In genomic region chr17:72164340-72164739, GRCh38 we compare ENCODE assay signal across 17 cellular contexts. TPM values are rescaled to one million over a fixed set of nuclear protein-coding genes. Genes with fewer than 3 reads are reported as not detected.
DNase-seq lines count a peak whose midpoint lies in the region; ATAC-seq and TF ChIP-seq lines count a peak whose summit lies in the region.
"Had no signal": no experiment of that assay in that cellular context is flagged by ENCODE, and none has a peak within 500 bp of the region (broad histone marks: within the 10 kb centered on the region; RNA-seq: fewer than 3 reads in every experiment).

No MANE protein-coding gene starts in this region.

- H3K36me3 ChIP-seq in tibial artery = no peaks in the 10 kb centered on the region

- no peak overlapping the region for H3K4me3 ChIP-seq in tibial artery

- H3K27ac ChIP-seq in tibial artery = no peak overlapping the region
- H3K27ac ChIP-seq: C4-2B had no signal

- DNase-seq in Right ventricle myocardium inferior (ENCODE audit: missing footprints) (no peak), cardiac septum (ENCODE audit: low spot score) (no peak), amniotic epithelial cell (ENCODE audit: low read depth) (peak; percentile 18), fibroblast of peridontal ligament (ENCODE audit: extremely low read depth) (peak; percentile 19), stromal cell of bone marrow (ENCODE audit: low read depth) (peak; percentile 35), GM20000 (ENCODE audit: low spot score) (no peak), OCI-M1 (lab: John Stamatoyannopoulos, UW) (no peak), tibial artery (no peak)
- DNase-seq: 8988T, DMS79, HCEC 1CT, Karpas-422, NCI-H1694, NCI-H446, NCI-H526 had no signal

- H3K9me3 ChIP-seq in tibial artery = no peaks in the 10 kb centered on the region

- no peaks in the 10 kb centered on the region for H3K27me3 ChIP-seq in tibial artery

- no peak for TF ChIP-seq CTCF in GM20000 (IDR thresholded peaks at IDR 0.05; ENCODE audit: extremely low read depth, missing control alignments)
- TF ChIP-seq CTCF in tibial artery (IDR thresholded peaks at IDR 0.05) = no peak

- H3K4me1 ChIP-seq in tibial artery = no peaks in the 10 kb centered on the region

- peak; percentile 68 for ATAC-seq in Right ventricle myocardium inferior

- intact Hi-C loops in Right ventricle myocardium inferior (cut with DNase I) = no loop called here
- intact Hi-C loops in cardiac septum (cut with DNase I) = no loop called here
- intact Hi-C loops in tibial artery (cut with DNase I; ENCODE audit: low total_unique reads) = no loop called here

RNA-seq across cellular contexts. Expression of gene SOX9, which starts 43.5 kb away (rescaled TPM):
- 13.8 TPM for total RNA-seq in Right ventricle myocardium inferior
- 24.0 TPM for total RNA-seq in cardiac septum
- total RNA-seq: OCI-LY7 had no signal

Comparison
In these comparisons a context has a peak if more than half of its experiments do, and no peak if none do; other contexts are left out.
1. DNase-seq: peak in amniotic epithelial cell (single experiment), fibroblast of peridontal ligament (single experiment) and stromal cell of bone marrow (single experiment); none in Right ventricle myocardium inferior (single experiment), cardiac septum (single experiment), GM20000 (single experiment), OCI-M1 (single experiment) and tibial artery (0 of 2).